Comparison of ENCODE assay signal across 1 cellular context in the genomic region with DNA sequence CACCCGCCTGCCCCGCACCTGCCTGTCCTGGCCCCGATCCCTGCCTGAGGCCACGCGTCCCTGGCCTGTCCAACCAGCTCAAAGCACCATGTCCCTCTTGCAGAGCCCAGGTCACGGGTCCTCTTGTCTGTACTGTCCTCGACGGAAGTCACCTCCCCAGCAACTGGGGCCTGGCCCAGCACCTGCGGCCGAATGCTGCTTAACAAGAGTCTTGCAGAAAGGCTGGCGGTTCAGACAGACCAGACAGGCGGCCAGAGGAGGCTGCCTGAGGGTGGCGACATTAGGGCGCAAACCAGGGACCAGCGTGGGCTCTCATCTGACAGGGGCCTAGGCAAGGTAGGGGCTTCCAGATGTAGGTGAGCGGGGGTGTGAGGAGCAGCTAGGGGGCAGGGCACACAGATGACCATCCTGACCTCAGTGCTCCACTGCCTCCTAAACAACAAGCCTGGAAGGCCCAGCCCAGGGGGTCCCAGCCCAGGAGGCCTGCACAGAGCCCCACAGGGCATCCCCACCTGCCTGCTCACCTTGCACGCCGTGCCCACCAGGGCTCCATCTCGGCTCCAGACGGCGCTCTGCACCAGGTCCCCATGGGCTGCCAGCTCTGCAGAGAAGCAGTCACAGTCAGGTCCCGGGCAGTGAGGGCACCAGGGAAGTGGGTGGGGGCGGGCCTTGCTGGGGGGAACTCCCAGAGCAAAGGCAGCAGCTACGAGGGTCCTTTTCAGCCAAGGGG.
TF ChIP-seq lines count a peak whose summit lies in the region.

No MANE protein-coding gene starts in this region.

TF ChIP-seq in HepG2, 621 proteins besides CTCF, POLR2A, EP300 and RAD21:
- TF ChIP-seq ZNF569 (CRISPR knock-in tag; IDR thresholded peaks at IDR 0.05; ENCODE audit: borderline replicate concordance) = no peak
- TF ChIP-seq KDM3A (CRISPR knock-in tag; IDR thresholded peaks at IDR 0.05; ENCODE audit: low read depth) = no peak
